17 cellular contexts compared by ENCODE assay signal in genomic region chr7:56092388-56092787, GRCh38. TPM values are rescaled to one million over a fixed set of nuclear protein-coding genes. Genes with fewer than 3 reads are reported as not detected.
A peak's percentile ranks its signal among the peaks of the same experiment; 100 is the strongest.
DNase-seq lines count a peak whose midpoint lies in the region; ATAC-seq and TF ChIP-seq lines count a peak whose summit lies in the region.
"Not testable (repeated sequence)": the region's sequence is repeated elsewhere in the genome, so short reads cannot be mapped to it uniquely, and the experiment has no call there.
"Had no signal": no experiment of that assay in that cellular context is flagged by ENCODE, and none has a peak within 500 bp of the region (broad histone marks: within the 10 kb centered on the region; RNA-seq: fewer than 3 reads in every experiment).

No MANE protein-coding gene starts in this region.

- TF ChIP-seq CTCF in AG04450 (IDR thresholded peaks at IDR 0.05; ENCODE audit: low read depth, low read length); Peyer's patch (IDR thresholded peaks at IDR 0.05); gastroesophageal sphincter (IDR thresholded peaks at IDR 0.05); osteoblast (IDR thresholded peaks at IDR 0.05; ENCODE audit: extremely low read depth, low read depth, low read length); spleen (IDR thresholded peaks at IDR 0.05 in 8 of 11, conservative IDR thresholded peaks at IDR 0.05 in 3 of 11); transverse colon (IDR thresholded peaks at IDR 0.05): not testable (repeated sequence)

- not testable (repeated sequence) for H3K9me3 ChIP-seq in AG04450 (ENCODE audit: control insufficient read depth, insufficient read depth, low read length); Peyer's patch; gastroesophageal sphincter; osteoblast (ENCODE audit: low read depth, low read length); spleen; transverse colon

- in situ Hi-C loops in transverse colon (cut with MboI; ENCODE audit: low pct_ligation_motif_present in 1 of 4, low pct_unique_long_range_greater_than_20kb in 1 of 4, low sequenced_read_pairs in 3 of 4): not testable (repeated sequence)

- not testable (repeated sequence) for TF ChIP-seq EP300 in gastroesophageal sphincter (IDR thresholded peaks at IDR 0.05); transverse colon (IDR thresholded peaks at IDR 0.05; ENCODE audit: low read depth)

- intact Hi-C loops in spleen (cut with DNase I; ENCODE audit: low total_unique reads); transverse colon (cut with DNase I; ENCODE audit: low total_unique reads): not testable (repeated sequence)

- ATAC-seq in gastroesophageal sphincter: not testable (repeated sequence)

- H3K27me3 ChIP-seq in AG04450 (ENCODE audit: control insufficient read depth, insufficient read depth, low read length); Peyer's patch; gastroesophageal sphincter; layer of hippocampus (ENCODE audit: control insufficient read depth, insufficient read depth, low read length); osteoblast (ENCODE audit: insufficient read depth, low read length); spleen (replicated peaks in 1 of 7); transverse colon: not testable (repeated sequence)

- DNase-seq in AG04450 (ENCODE audit: low read depth, low spot score); Peyer's patch; osteoblast (ENCODE audit: insufficient read length, low spot score, missing footprints); spleen; transverse colon: not testable (repeated sequence)
- DNase-seq in caudate nucleus (lab: John Stamatoyannopoulos, UW): peak in 1 of 61 donors; percentile 24

- not testable (repeated sequence) for TF ChIP-seq POLR2A in Peyer's patch (IDR thresholded peaks at IDR 0.05); gastroesophageal sphincter (IDR thresholded peaks at IDR 0.05); spleen (IDR thresholded peaks at IDR 0.05); transverse colon (IDR thresholded peaks at IDR 0.05)

- POLR2A ChIA-PET in AG04450 (lab: Yijun Ruan, JAX): interaction anchor here (0.9 to 1.3 kb wide), 3 partner anchors 9 to 28 kb away, joined by 3 to 8 read pairs (median 3); partner anchors contain the start of gene SUMF2

- H3K36me3 ChIP-seq in Peyer's patch; osteoblast (ENCODE audit: insufficient read depth, low read length); transverse colon: not testable (repeated sequence)
- H3K36me3 ChIP-seq in gastroesophageal sphincter (peaks cover 0 to 22% of the 10 kb centered on the region in 2 donors), spleen (peaks cover 0 to 39% (median 3%) of the 10 kb centered on the region in 6 donors)

- H3K27ac ChIP-seq in AG04450 (ENCODE audit: low read depth, low read length) (peak overlapping the region; percentile 39), Peyer's patch (peak overlapping the region in 3 of 4 donors; percentile 22 to 67 (median 35)), caudate nucleus (ENCODE audit: low read depth, low read length) (peak overlapping the region; percentile 76), gastroesophageal sphincter (peak overlapping the region in 3 of 4 donors; percentile 71 to 76 (median 74)), layer of hippocampus (ENCODE audit: low read depth, low read length) (peak overlapping the region; percentile 91), osteoblast (ENCODE audit: low read depth, low read length) (peak overlapping the region; percentile 28), spleen (peak overlapping the region in 5 of 8 donors; percentile 13 to 51 (median 43)), transverse colon (peak overlapping the region; percentile 66 to 84 (median 72))

- CTCF ChIA-PET in AG04450 (lab: Charles Lee): interaction anchor here (0.6 to 3.9 kb wide), 18 partner anchors 9 to 812 kb away, joined by 3 to 23 read pairs (median 5); partner anchors contain the start of gene CHCHD2

- not testable (repeated sequence) for H3K79me2 ChIP-seq in osteoblast (ENCODE audit: insufficient read depth, low read length)

- H3K4me1 ChIP-seq in Peyer's patch: peaks cover 0 to 14% (median 0%) of the 10 kb centered on the region in 4 donors
- peaks cover 0 to 28% (median 20%) of the 10 kb centered on the region in 3 donors for H3K4me1 ChIP-seq in gastroesophageal sphincter
- H3K4me1 ChIP-seq in osteoblast (ENCODE audit: insufficient read depth, low read length): not testable (repeated sequence)
- H3K4me1 ChIP-seq in spleen: peaks cover 3 to 18% (median 10%) of the 10 kb centered on the region in 6 donors
- H3K4me1 ChIP-seq in transverse colon: peaks cover 0 to 21% (median 10%) of the 10 kb centered on the region in 4 donors

- 21 to 29% methylated on average over 1 to 2 of the region's 6 CpGs for WGBS in gastroesophageal sphincter (ENCODE audit: low coverage in 1 of 2), 2 donors
- WGBS in spleen, 5 donors: 60 to 80% (median 71%) methylated on average over 6 of the region's 6 CpGs
- WGBS in transverse colon (ENCODE audit: low coverage in 1 of 2), 2 donors: 73% methylated on average over 6 of the region's 6 CpGs; no CpG with 5 or more reads in 1 of the 2 donors

- H4K20me1 ChIP-seq in osteoblast (ENCODE audit: insufficient read depth, low read length): not testable (repeated sequence)

- H3K4me2 ChIP-seq in osteoblast (ENCODE audit: insufficient read depth, low read length): peak overlapping the region; percentile 80

- not testable (repeated sequence) for H3K4me3 ChIP-seq in AG04450 (ENCODE audit: low read depth, low read length); spleen; transverse colon
- H3K4me3 ChIP-seq in Peyer's patch (peak overlapping the region in 1 of 4 donors; percentile 13), gastroesophageal sphincter (peak overlapping the region in 1 of 2 donors; percentile 33), osteoblast (ENCODE audit: insufficient read depth, low read length) (peak overlapping the region; percentile 42)

- not testable (repeated sequence) for H2AFZ ChIP-seq in osteoblast (ENCODE audit: low read length)

RNA-seq across cellular contexts. Expression of gene PHKG1, which starts 0.4 kb away (rescaled TPM):
- polyA plus RNA-seq in AG04450 (2011; rRNA removed) (0.20 and 0.26 TPM in 2 replicates), spleen (1 to 10 TPM in 1 of 3 donors, under 1 TPM in 2; 0.86 to 1.2 (median 0.93) TPM)
- 0.17 and 0.60 TPM in 2 replicates for polyA minus RNA-seq in AG04450 (2011; rRNA and poly(A)+ RNA removed)
- total RNA-seq in Peyer's patch (1 to 10 TPM; 1.1 to 8.3 (median 4.0) TPM), gastroesophageal sphincter (1 to 10 TPM in 2 of 4 donors, not detected in 2; 1.9 to 2.1 TPM), osteoblast (1.8 and 2.1 TPM in 2 replicates), spleen (1 to 10 TPM in 6 of 7 donors, not detected in 1; 1.0 to 3.4 (median 1.8) TPM), transverse colon (1 to 10 TPM in 3 of 4 donors, not detected in 1; 1.2 to 9.7 (median 1.6) TPM)

RNA-seq across cellular contexts. Expression of gene CHCHD2, which starts 13.9 kb away (rescaled TPM):
- polyA plus RNA-seq in AG04450 (2011; rRNA removed) (310 and 349 TPM in 2 replicates), spleen (100 to 1,000 TPM; 265 to 476 (median 453) TPM)
- 62.1 and 70.9 TPM in 2 replicates for polyA minus RNA-seq in AG04450 (2011; rRNA and poly(A)+ RNA removed)
- total RNA-seq in Peyer's patch (100 to 1,000 TPM; 223 to 346 (median 316) TPM), gastroesophageal sphincter (100 to 1,000 TPM; 221 to 414 (median 339) TPM), osteoblast (183 and 202 TPM in 2 replicates), spleen (100 to 1,000 TPM; 192 to 371 (median 228) TPM), transverse colon (100 to 1,000 TPM in 3 of 4 donors, 10 to 100 TPM in 1; 99.9 to 395 (median 254) TPM)

RNA-seq across cellular contexts. Expression of gene NUPR2, which starts 23.8 kb away (rescaled TPM):
- polyA plus RNA-seq in AG04450 (2011; rRNA removed): not detected in 2 replicates
- not detected in 2 replicates for polyA minus RNA-seq in AG04450 (2011; rRNA and poly(A)+ RNA removed)
- not detected for total RNA-seq in Peyer's patch
- total RNA-seq in gastroesophageal sphincter: under 1 TPM in 1 of 4 donors, not detected in 3; 0.77 TPM
- total RNA-seq in osteoblast: not detected in 2 replicates
- total RNA-seq in spleen: not detected
- not detected for polyA plus RNA-seq in spleen
- 1 to 10 TPM in 2 of 4 donors, not detected in 2; 2.0 to 2.4 TPM for total RNA-seq in transverse colon
- total RNA-seq: A172; activated CD4-positive, alpha-beta memory T cell treated with anti-CD3 and anti-CD28 coated beads for 36 hours; activated naive CD4-positive, alpha-beta T cell treated with anti-CD3 and anti-CD28 coated beads for 36 hours; activated T-helper 1 cell treated with anti-CD3 and anti-CD28 coated beads, Interleukin-12 subunit alpha, Interleukin-12 subunit beta, Interleukin-2, Interleukin-4 antibody, amounts not matched to agents 30 ng/mL and 10 ng/mL and 1 ng/mL, durations not matched to agents 14 hours and 24 hours and 36 hours; CD8-positive, alpha-beta T cell; dermis blood vessel endothelial cell; H7; LHCN-M2; mesenteric fat pad had no signal

RNA-seq across cellular contexts. Expression of gene SUMF2, which starts 28.3 kb away (rescaled TPM):
- polyA plus RNA-seq in AG04450 (2011; rRNA removed) (95.4 and 102 TPM in 2 replicates), spleen (10 to 100 TPM; 57.1 to 81.3 (median 60.4) TPM)
- polyA minus RNA-seq in AG04450 (2011; rRNA and poly(A)+ RNA removed): 95.0 and 124 TPM in 2 replicates
- total RNA-seq in Peyer's patch (100 to 1,000 TPM in 3 of 4 donors, 10 to 100 TPM in 1; 71.8 to 155 (median 128) TPM), gastroesophageal sphincter (100 to 1,000 TPM in 1 of 4 donors, 10 to 100 TPM in 3; 84.2 to 117 (median 88.6) TPM), osteoblast (230 and 231 TPM in 2 replicates), spleen (100 to 1,000 TPM in 6 of 7 donors, 10 to 100 TPM in 1; 96.5 to 145 (median 132) TPM), transverse colon (100 to 1,000 TPM in 3 of 4 donors, 10 to 100 TPM in 1; 93.4 to 481 (median 127) TPM)

RNA-seq across cellular contexts. Expression of gene CCT6A, which starts 40.8 kb away (rescaled TPM):
- 214 and 302 TPM in 2 replicates for polyA plus RNA-seq in AG04450 (2011; rRNA removed)
- 148 and 235 TPM in 2 replicates for polyA minus RNA-seq in AG04450 (2011; rRNA and poly(A)+ RNA removed)
- 100 to 1,000 TPM in 1 of 4 donors, 10 to 100 TPM in 3; 61.3 to 150 (median 79.5) TPM for total RNA-seq in Peyer's patch
- 100 to 1,000 TPM in 2 of 4 donors, 10 to 100 TPM in 2; 88.3 to 138 (median 116) TPM for total RNA-seq in gastroesophageal sphincter
- 130 and 141 TPM in 2 replicates for total RNA-seq in osteoblast
- 100 to 1,000 TPM in 1 of 7 donors, 10 to 100 TPM in 6; 71.5 to 107 (median 84.9) TPM for total RNA-seq in spleen
- polyA plus RNA-seq in spleen: 100 to 1,000 TPM; 113 to 139 (median 133) TPM
- 10 to 100 TPM; 47.9 to 92.9 (median 70.9) TPM for total RNA-seq in transverse colon

Comparison
In these comparisons a context has a peak if more than half of its experiments do, and no peak if none do; other contexts are left out.
1. H3K27ac ChIP-seq: peak in every context shown above with its lines; median percentile 91 in layer of hippocampus; 76 in caudate nucleus; 74 in gastroesophageal sphincter; 72 in transverse colon; 43 in spleen; 39 in AG04450; 35 in Peyer's patch; 28 in osteoblast.